Comparison of ENCODE assay signal across 17 cellular contexts in genomic region chr3:35633332-35634124, GRCh38. TPM values are rescaled to one million over a fixed set of nuclear protein-coding genes. Genes with fewer than 3 reads are reported as not detected.
DNase-seq lines count a peak whose midpoint lies in the region; ATAC-seq and TF ChIP-seq lines count a peak whose summit lies in the region.
"Had no signal": no experiment of that assay in that cellular context is flagged by ENCODE, and none has a peak within 500 bp of the region (broad histone marks: within the 10 kb centered on the region; RNA-seq: fewer than 3 reads in every experiment).

No MANE protein-coding gene starts in this region.

- no peak overlapping the region for H3K4me3 ChIP-seq in fibroblast of the aortic adventitia (ENCODE audit: low read depth, low read length)

- DNase-seq in A172 (ENCODE audit: low spot score) (peak; percentile 36), fibroblast of the aortic adventitia (ENCODE audit: low read depth) (peak; percentile 34), cerebellum (ENCODE audit: low spot score) (no peak), NCI-H1105 treated with DMSO at 0.1 percent for 48 hours (lab: John Stamatoyannopoulos, UW) (no peak), anterior cingulate cortex (lab: John Stamatoyannopoulos, UW) (no peak), NCI-H2029 (lab: John Stamatoyannopoulos, UW) (no peak)
- DNase-seq: CD4-positive, alpha-beta memory T cell; DMS79 treated with DMSO at 0.1 percent for 48 hours; GF-D8; GOT3; NCI-H1048; NCI-H2107; NCI-H69 had no signal

- no peak for TF ChIP-seq CTCF in fibroblast of the aortic adventitia (IDR thresholded peaks at IDR 0.05; ENCODE audit: insufficient read depth, low read length)

- peak; percentile 61 for ATAC-seq in SK-N-SH treated with all-trans-retinoic acid at 6 μM for 48 hours

- peak overlapping the region; percentile 98 for H3K27ac ChIP-seq in KOPT-K1 (ENCODE audit: low read depth, low read length, poor library complexity, severe bottlenecking)

- H3K36me3 ChIP-seq in KOPT-K1 (ENCODE audit: insufficient read depth, low read length) = no peaks in the 10 kb centered on the region

- no peaks in the 10 kb centered on the region for H3K9me3 ChIP-seq in KOPT-K1 (ENCODE audit: insufficient read depth, low read length, poor library complexity, severe bottlenecking)

TF ChIP-seq in SK-N-SH treated with all-trans-retinoic acid at 6 μM for 48 hours, 23 proteins besides CTCF, POLR2A, EP300 and RAD21:
- no peak for TF ChIP-seq CSRNP3 (CRISPR knock-in tag; IDR thresholded peaks at IDR 0.05)
- TF ChIP-seq, protein P1, sequence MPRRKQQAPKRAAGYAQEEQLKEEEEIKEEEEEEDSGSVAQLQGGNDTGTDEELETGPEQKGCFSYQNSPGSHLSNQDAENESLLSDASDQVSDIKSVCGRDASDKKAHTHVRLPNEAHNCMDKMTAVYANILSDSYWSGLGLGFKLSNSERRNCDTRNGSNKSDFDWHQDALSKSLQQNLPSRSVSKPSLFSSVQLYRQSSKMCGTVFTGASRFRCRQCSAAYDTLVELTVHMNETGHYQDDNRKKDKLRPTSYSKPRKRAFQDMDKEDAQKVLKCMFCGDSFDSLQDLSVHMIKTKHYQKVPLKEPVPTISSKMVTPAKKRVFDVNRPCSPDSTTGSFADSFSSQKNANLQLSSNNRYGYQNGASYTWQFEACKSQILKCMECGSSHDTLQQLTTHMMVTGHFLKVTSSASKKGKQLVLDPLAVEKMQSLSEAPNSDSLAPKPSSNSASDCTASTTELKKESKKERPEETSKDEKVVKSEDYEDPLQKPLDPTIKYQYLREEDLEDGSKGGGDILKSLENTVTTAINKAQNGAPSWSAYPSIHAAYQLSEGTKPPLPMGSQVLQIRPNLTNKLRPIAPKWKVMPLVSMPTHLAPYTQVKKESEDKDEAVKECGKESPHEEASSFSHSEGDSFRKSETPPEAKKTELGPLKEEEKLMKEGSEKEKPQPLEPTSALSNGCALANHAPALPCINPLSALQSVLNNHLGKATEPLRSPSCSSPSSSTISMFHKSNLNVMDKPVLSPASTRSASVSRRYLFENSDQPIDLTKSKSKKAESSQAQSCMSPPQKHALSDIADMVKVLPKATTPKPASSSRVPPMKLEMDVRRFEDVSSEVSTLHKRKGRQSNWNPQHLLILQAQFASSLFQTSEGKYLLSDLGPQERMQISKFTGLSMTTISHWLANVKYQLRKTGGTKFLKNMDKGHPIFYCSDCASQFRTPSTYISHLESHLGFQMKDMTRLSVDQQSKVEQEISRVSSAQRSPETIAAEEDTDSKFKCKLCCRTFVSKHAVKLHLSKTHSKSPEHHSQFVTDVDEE (CRISPR knock-in tag; IDR thresholded peaks at IDR 0.05) = peak; percentile 35; the same call in 1 of the 2 replicates
- TF ChIP-seq BACH2 (CRISPR knock-in tag; IDR thresholded peaks at IDR 0.05; ENCODE audit: borderline replicate concordance) = no peak
- TF ChIP-seq ISL1 (CRISPR knock-in tag; IDR thresholded peaks at IDR 0.05) = peak; percentile 74

RNA-seq across cellular contexts. Expression of gene ARPP21, which starts 5.8 kb away (rescaled TPM):
- total RNA-seq in A172 (2014; rRNA removed; shearing (Covaris generic)) = not detected in 2 replicates
- 0.90 TPM in 1 of 2 replicates, not detected in the other for total RNA-seq in fibroblast of the aortic adventitia (ENCODE audit: low replicate concordance)
- 81.5 TPM for total RNA-seq in cerebellum
- total RNA-seq: CD4-positive, alpha-beta memory T cell; M059J; RPMI7951 had no signal

Comparison
In these comparisons a context has a peak if more than half of its experiments do, and no peak if none do; other contexts are left out.
1. DNase-seq: peak in A172 (single experiment) and fibroblast of the aortic adventitia (single experiment); none in cerebellum (single experiment), NCI-H1105 treated with DMSO at 0.1 percent for 48 hours (single experiment), anterior cingulate cortex (0 of 58) and NCI-H2029 (single experiment).
2. RNA of gene ARPP21, which starts 5.8 kb away (total RNA-seq): 81.5 TPM in cerebellum (single experiment); 0.90 TPM in fibroblast of the aortic adventitia and not detected in A172; every median in the first group is over 10 times any median in the second.